ENCODE assay signal across 27 cellular contexts in genomic region chr18:52174220-52174619, GRCh38.
"Had no signal": no experiment of that assay in that cellular context is flagged by ENCODE, and none has a peak within 500 bp of the region (broad histone marks: within the 10 kb centered on the region; RNA-seq: fewer than 3 reads in every experiment).

No MANE protein-coding gene starts in this region.

- ATAC-seq: stimulated activated effector memory CD8-positive, alpha-beta T cell treated with anti-CD3 and anti-CD28 coated beads, Interleukin-12 subunit alpha, Interleukin-12 subunit beta, amount 100 ng/mL, for 72 hours; stimulated activated memory B cell treated with anti-CD40 and anti-IgM and Interleukin-4, amounts not matched to agents 10 μg/mL and 1 μg/mL and 100 μg/mL, for 72 hours; stimulated activated naive B cell treated with anti-CD40 and anti-IgM and Interleukin-4, amounts not matched to agents 10 μg/mL and 1 μg/mL and 100 μg/mL, for 72 hours; stimulated activated naive CD8-positive, alpha-beta T cell treated with anti-CD3 and anti-CD28 coated beads, Interleukin-15, amount 100 ng/mL, for 72 hours; stimulated activated naive CD8-positive, alpha-beta T cell treated with anti-CD3 and anti-CD28 coated beads, Interleukin-15, Interleukin-2, amounts not matched to agents 100 U/mL and 50 U/mL, for 24 hours; upper lobe of right lung had no signal

- H3K4me3 ChIP-seq: stomach, suprapubic skin, testis, thoracic aorta, thyroid gland, tibial artery, tibial nerve, transverse colon, upper lobe of left lung, upper lobe of right lung, uterus, vagina had no signal

- H3K27ac ChIP-seq: stomach, suprapubic skin, testis, thoracic aorta, thyroid gland, tibial artery, tibial nerve, transverse colon, upper lobe of left lung, upper lobe of right lung, uterus, vagina had no signal

- H3K4me1 ChIP-seq: stomach, suprapubic skin, testis, thyroid gland, tibial artery, tibial nerve, transverse colon, upper lobe of left lung, upper lobe of right lung, uterus, vagina had no signal

- FAIRE-seq: urothelium cell line had no signal

- H3K9me3 ChIP-seq: stomach, suprapubic skin, testis, thoracic aorta, thyroid gland, tibial artery, tibial nerve, transverse colon, upper lobe of left lung, upper lobe of right lung, uterus, vagina had no signal

- H3K36me3 ChIP-seq: stomach, suprapubic skin, thoracic aorta, thyroid gland, tibial artery, tibial nerve, transverse colon, upper lobe of left lung, upper lobe of right lung, uterus, vagina had no signal

- H3K27me3 ChIP-seq: stomach, suprapubic skin, testis, thyroid gland, tibial artery, tibial nerve, transverse colon, upper lobe of left lung, upper lobe of right lung, uterus, vagina had no signal

- DNase-seq: stimulated activated CD4-positive, alpha-beta T cell treated with anti-CD3 and anti-CD28 coated beads, Interleukin-2, amount 100 ng/mL, for 48 hours; stimulated activated CD4-positive, alpha-beta T cell treated with anti-CD3 and anti-CD28 coated beads, Interleukin-4, amount 100 ng/mL, for 1 hour; stimulated activated CD4-positive, alpha-beta T cell treated with anti-CD3 and anti-CD28 coated beads, Interleukin-4, amount 100 ng/mL, for 24 hours; stimulated activated CD4-positive, alpha-beta T cell treated with anti-CD3 and anti-CD28 coated beads, Interleukin-4, amount 100 ng/mL, for 4 hours; stimulated activated CD8-positive, alpha-beta memory T cell treated with anti-CD3 and anti-CD28 coated beads, Interleukin-4, amount 100 ng/mL, for 48 hours; stimulated activated naive B cell treated with anti-CD40 and anti-IgM and Interleukin-4, amounts not matched to agents 10 μg/mL and 1 μg/mL and 100 μg/mL, for 72 hours; stimulated activated naive CD4-positive, alpha-beta T cell; stimulated activated naive CD4-positive, alpha-beta T cell treated with Interleukin-2 at 50 U/mL for 16 hours; stimulated activated naive CD8-positive, alpha-beta T cell treated with anti-CD3 and anti-CD28 coated beads, Interleukin-15, amount 100 ng/mL, for 72 hours; stimulated activated naive CD8-positive, alpha-beta T cell treated with anti-CD3 and anti-CD28 coated beads, Interleukin-15, Interleukin-2, amounts not matched to agents 100 U/mL and 50 U/mL, for 24 hours; stomach; substantia nigra; testis; thyroid gland; tibial artery; transverse colon; trophoblast cell; upper lobe of left lung; upper lobe of right lung; uterus had no signal
